Comparison of ENCODE assay signal across 20 cellular contexts in genomic region chr19:18852634-18853033, GRCh38. TPM values are rescaled to one million over a fixed set of nuclear protein-coding genes. Genes with fewer than 3 reads are reported as not detected.
"Had no signal": no experiment of that assay in that cellular context is flagged by ENCODE, and none has a peak within 500 bp of the region (broad histone marks: within the 10 kb centered on the region; RNA-seq: fewer than 3 reads in every experiment).

No MANE protein-coding gene starts in this region.

- H3K27ac ChIP-seq: coronary artery, left ventricle myocardium inferior, thoracic aorta had no signal

- ATAC-seq: sciatic nerve had no signal

- H3K4me3 ChIP-seq: coronary artery, left ventricle myocardium inferior, smooth muscle cell, thoracic aorta had no signal

- DNase-seq: activated CD4-positive, alpha-beta memory T cell treated with anti-CD3 and anti-CD28 coated beads for 36 hours; activated CD4-positive, alpha-beta T cell treated with anti-CD3 and anti-CD28 coated beads for 48 hours; activated naive CD4-positive, alpha-beta T cell treated with Interleukin-2 at 50 U/mL for 16 hours; activated T-cell treated with anti-CD3 and anti-CD28 coated beads, Interleukin-2, amount 50 U/mL, for 48 hours; amygdala; cerebellar nuclear complex; endodermal cell; erythroblast; foreskin fibroblast; hypothalamus; left ventricle myocardium inferior; naive B cell; stimulated activated CD4-positive, alpha-beta T cell treated with anti-CD3 and anti-CD28 coated beads, Interleukin-15, amount 100 ng/mL, for 24 hours; stimulated activated naive CD4-positive, alpha-beta T cell treated with Interleukin-2 at 50 U/mL for 16 hours; T-helper 1 cell had no signal

- H3K9me3 ChIP-seq: left ventricle myocardium inferior, thoracic aorta had no signal

RNA-seq across cellular contexts. Expression of gene CERS1, which starts 43.3 kb away (rescaled TPM):
- total RNA-seq: activated CD4-positive, alpha-beta memory T cell treated with anti-CD3 and anti-CD28 coated beads for 36 hours; mononuclear cell had no signal
